ENCODE assay signal across 16 cellular contexts in genomic region chr10:27794157-27794556, GRCh38. TPM values are rescaled to one million over a fixed set of nuclear protein-coding genes. Genes with fewer than 3 reads are reported as not detected.
DNase-seq lines count a peak whose midpoint lies in the region; ATAC-seq and TF ChIP-seq lines count a peak whose summit lies in the region.
"Had no signal": no experiment of that assay in that cellular context is flagged by ENCODE, and none has a peak within 500 bp of the region (broad histone marks: within the 10 kb centered on the region; RNA-seq: fewer than 3 reads in every experiment).

No MANE protein-coding gene starts in this region.

- no peaks in the 10 kb centered on the region for H3K4me1 ChIP-seq in BE2C
- H3K4me1 ChIP-seq: Caco-2, SJSA1 had no signal

- DNase-seq in BE2C (no peak), HT-29 (ENCODE audit: low spot score) (peak; percentile 29), left lobe of liver (ENCODE audit: low spot score) (no peak), GM03348 (ENCODE audit: low spot score) (no peak), RPMI8226 (no peak), middle frontal gyrus (ENCODE audit: extremely low spot score, low spot score) (no peak), T-helper 9 cell (no peak)
- DNase-seq: activated T-cell treated with anti-CD3 and anti-CD28 coated beads, Interleukin-2, amount 50 U/mL, for 4 hours; KG1; NCI-H226 had no signal

- ATAC-seq in left lobe of liver, result peak; percentile 69
- ATAC-seq: activated CD4-positive, CD25-positive, alpha-beta regulatory T cell treated with anti-CD3 and anti-CD28 coated beads, Interleukin-2, amount 50 U/mL, for 24 hours; activated T-cell treated with anti-CD3 and anti-CD28 coated beads, Interleukin-2, amount 50 U/mL, for 4 hours had no signal

- H3K27ac ChIP-seq in VCaP, result no peak overlapping the region
- H3K27ac ChIP-seq: ascending aorta, SJSA1 had no signal

- H3K9me3 ChIP-seq in BE2C, result no peaks in the 10 kb centered on the region
- H3K9me3 ChIP-seq: ascending aorta, Caco-2, SJSA1 had no signal

- H3K27me3 ChIP-seq in BE2C, result no peaks in the 10 kb centered on the region
- H3K27me3 ChIP-seq: ascending aorta, SJSA1 had no signal

- TF ChIP-seq CTCF in BE2C (IDR thresholded peaks at IDR 0.05; ENCODE audit: low read depth, low read length) (peak; percentile 20), VCaP (conservative IDR thresholded peaks at IDR 0.05) (peak; percentile 4; the same call in 1 of the 2 replicates)

- no peak overlapping the region for H3K4me3 ChIP-seq in BE2C (ENCODE audit: low read depth, low read length)
- H3K4me3 ChIP-seq: ascending aorta, SJSA1 had no signal

- no peaks in the 10 kb centered on the region for H3K36me3 ChIP-seq in BE2C
- H3K36me3 ChIP-seq: ascending aorta, SJSA1 had no signal

RNA-seq across cellular contexts. Expression of gene MKX, which starts 48.5 kb away (rescaled TPM):
- polyA plus RNA-seq in BE2C (2012; ENCODE audit: insufficient read depth, insufficient read length, low read depth), result not detected
- total RNA-seq in HT-29 (2014; rRNA removed; shearing (Covaris generic)), result not detected in 2 replicates
- 0.30 TPM for total RNA-seq in left lobe of liver
- total RNA-seq: mesothelial cell of epicardium, SJSA1 had no signal
